8 cellular contexts compared by ENCODE assay signal in genomic region chr9:124010665-124011321, GRCh38. TPM values are rescaled to one million over a fixed set of nuclear protein-coding genes. Genes with fewer than 3 reads are reported as not detected.
DNase-seq lines count a peak whose midpoint lies in the region; ATAC-seq and TF ChIP-seq lines count a peak whose summit lies in the region.

No MANE protein-coding gene starts in this region.

- peaks cover 25% of the 10 kb centered on the region for H3K4me1 Mint-ChIP-seq in nephron

- H3K4me3 ChIP-seq in KMS-11 (IDR thresholded peaks at IDR 0.05; ENCODE audit: insufficient read depth, low read depth, low read length): no peak overlapping the region

- no peaks in the 10 kb centered on the region for H4K20me1 ChIP-seq in KMS-11 (ENCODE audit: insufficient read depth)

- H3K36me3 Mint-ChIP-seq in nephron (ENCODE audit: low read depth): no peaks in the 10 kb centered on the region

- H3K27me3 ChIP-seq in KMS-11 (ENCODE audit: insufficient read depth, low read depth): peaks cover 18% of the 10 kb centered on the region

- H3K27ac ChIP-seq in KMS-11 (peak overlapping the region; percentile 58), cingulate gyrus (ENCODE audit: low read depth, low read length) (peak overlapping the region; percentile 65)

- ATAC-seq in sciatic nerve: no peak

- peaks cover 14% of the 10 kb centered on the region for H3K4me1 ChIP-seq in KMS-11 (ENCODE audit: low read depth, poor library complexity, severe bottlenecking)

- no peak overlapping the region for H3K27ac Mint-ChIP-seq in nephron

- H3K79me2 ChIP-seq in KMS-11 (ENCODE audit: insufficient read depth, low read depth): no peaks in the 10 kb centered on the region

- peak; percentile 87 for DNase-seq in DMS53 (lab: John Stamatoyannopoulos, UW)
- DNase-seq in NCI-H226: no peak
- DNase-seq in sciatic nerve (ENCODE audit: low spot score): no peak
- no peak for DNase-seq in NCI-H2081 (lab: John Stamatoyannopoulos, UW)
- DNase-seq in SKM-1 (lab: John Stamatoyannopoulos, UW; ENCODE audit: unreplicated experiment): no peak

- TF ChIP-seq CTCF in KMS-11 (conservative IDR thresholded peaks at IDR 0.05; ENCODE audit: low read depth, low read length) (no peak), nephron (IDR thresholded peaks at IDR 0.05; ENCODE audit: unreplicated experiment in 3 of 3) (no peak)

- H3K9me3 Mint-ChIP-seq in nephron: no peaks in the 10 kb centered on the region

- no peaks in the 10 kb centered on the region for H3K36me3 ChIP-seq in KMS-11 (ENCODE audit: insufficient read depth)

- peak overlapping the region; percentile 4 to 80 (median 42) for H3K4me3 Mint-ChIP-seq in nephron

- peak overlapping the region; percentile 82 for H2AFZ ChIP-seq in KMS-11 (ENCODE audit: low read depth)

- peak overlapping the region; percentile 84 for H3K4me2 ChIP-seq in KMS-11

- peak overlapping the region; percentile 60; the same call in 1 of the 2 replicates for H3K9ac ChIP-seq in KMS-11

- peaks cover 96% of the 10 kb centered on the region for H3K27me3 Mint-ChIP-seq in nephron (ENCODE audit: low read depth)

- intact Hi-C loops in sciatic nerve (cut with DNase I): no loop called here

RNA-seq across cellular contexts. Expression of gene LHX2, which starts 0.8 kb away (rescaled TPM):
- total RNA-seq in sciatic nerve: not detected
